In genomic region chr6:31541059-31541657, GRCh38 we compare ENCODE assay signal across 1 cellular context.
TF ChIP-seq lines count a peak whose summit lies in the region.

No MANE protein-coding gene starts in this region.

TF ChIP-seq in SK-N-SH, 30 proteins besides CTCF, POLR2A, EP300 and RAD21 (continued from another document):
- TF ChIP-seq, protein P1, sequence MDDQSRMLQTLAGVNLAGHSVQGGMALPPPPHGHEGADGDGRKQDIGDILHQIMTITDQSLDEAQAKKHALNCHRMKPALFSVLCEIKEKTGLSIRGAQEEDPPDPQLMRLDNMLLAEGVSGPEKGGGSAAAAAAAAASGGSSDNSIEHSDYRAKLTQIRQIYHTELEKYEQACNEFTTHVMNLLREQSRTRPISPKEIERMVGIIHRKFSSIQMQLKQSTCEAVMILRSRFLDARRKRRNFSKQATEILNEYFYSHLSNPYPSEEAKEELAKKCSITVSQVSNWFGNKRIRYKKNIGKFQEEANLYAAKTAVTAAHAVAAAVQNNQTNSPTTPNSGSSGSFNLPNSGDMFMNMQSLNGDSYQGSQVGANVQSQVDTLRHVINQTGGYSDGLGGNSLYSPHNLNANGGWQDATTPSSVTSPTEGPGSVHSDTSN (IDR thresholded peaks at IDR 0.05) = no peak
- TF ChIP-seq GABPA (IDR thresholded peaks at IDR 0.05; ENCODE audit: low read depth) = no peak
- TF ChIP-seq, protein P2, sequence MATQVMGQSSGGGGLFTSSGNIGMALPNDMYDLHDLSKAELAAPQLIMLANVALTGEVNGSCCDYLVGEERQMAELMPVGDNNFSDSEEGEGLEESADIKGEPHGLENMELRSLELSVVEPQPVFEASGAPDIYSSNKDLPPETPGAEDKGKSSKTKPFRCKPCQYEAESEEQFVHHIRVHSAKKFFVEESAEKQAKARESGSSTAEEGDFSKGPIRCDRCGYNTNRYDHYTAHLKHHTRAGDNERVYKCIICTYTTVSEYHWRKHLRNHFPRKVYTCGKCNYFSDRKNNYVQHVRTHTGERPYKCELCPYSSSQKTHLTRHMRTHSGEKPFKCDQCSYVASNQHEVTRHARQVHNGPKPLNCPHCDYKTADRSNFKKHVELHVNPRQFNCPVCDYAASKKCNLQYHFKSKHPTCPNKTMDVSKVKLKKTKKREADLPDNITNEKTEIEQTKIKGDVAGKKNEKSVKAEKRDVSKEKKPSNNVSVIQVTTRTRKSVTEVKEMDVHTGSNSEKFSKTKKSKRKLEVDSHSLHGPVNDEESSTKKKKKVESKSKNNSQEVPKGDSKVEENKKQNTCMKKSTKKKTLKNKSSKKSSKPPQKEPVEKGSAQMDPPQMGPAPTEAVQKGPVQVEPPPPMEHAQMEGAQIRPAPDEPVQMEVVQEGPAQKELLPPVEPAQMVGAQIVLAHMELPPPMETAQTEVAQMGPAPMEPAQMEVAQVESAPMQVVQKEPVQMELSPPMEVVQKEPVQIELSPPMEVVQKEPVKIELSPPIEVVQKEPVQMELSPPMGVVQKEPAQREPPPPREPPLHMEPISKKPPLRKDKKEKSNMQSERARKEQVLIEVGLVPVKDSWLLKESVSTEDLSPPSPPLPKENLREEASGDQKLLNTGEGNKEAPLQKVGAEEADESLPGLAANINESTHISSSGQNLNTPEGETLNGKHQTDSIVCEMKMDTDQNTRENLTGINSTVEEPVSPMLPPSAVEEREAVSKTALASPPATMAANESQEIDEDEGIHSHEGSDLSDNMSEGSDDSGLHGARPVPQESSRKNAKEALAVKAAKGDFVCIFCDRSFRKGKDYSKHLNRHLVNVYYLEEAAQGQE (IDR thresholded peaks at IDR 0.05; ENCODE audit: low read depth, low read length) = no peak
- no peak for TF ChIP-seq POLR2AphosphoS5 (IDR thresholded peaks at IDR 0.05; ENCODE audit: low read depth, low read length)
- TF ChIP-seq SIN3A (IDR thresholded peaks at IDR 0.05; ENCODE audit: borderline replicate concordance, low read depth, low read length) = peak; percentile 52; the same call in 1 of the 2 replicates
- TF ChIP-seq, protein P3, sequence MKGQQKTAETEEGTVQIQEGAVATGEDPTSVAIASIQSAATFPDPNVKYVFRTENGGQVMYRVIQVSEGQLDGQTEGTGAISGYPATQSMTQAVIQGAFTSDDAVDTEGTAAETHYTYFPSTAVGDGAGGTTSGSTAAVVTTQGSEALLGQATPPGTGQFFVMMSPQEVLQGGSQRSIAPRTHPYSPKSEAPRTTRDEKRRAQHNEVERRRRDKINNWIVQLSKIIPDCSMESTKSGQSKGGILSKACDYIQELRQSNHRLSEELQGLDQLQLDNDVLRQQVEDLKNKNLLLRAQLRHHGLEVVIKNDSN (IDR thresholded peaks at IDR 0.05; ENCODE audit: borderline replicate concordance, low read depth) = no peak
- TF ChIP-seq FOSL2 (IDR thresholded peaks at IDR 0.05; ENCODE audit: borderline replicate concordance, low read depth) = no peak
